ENCODE assay signal across 8 cellular contexts in the genomic region with DNA sequence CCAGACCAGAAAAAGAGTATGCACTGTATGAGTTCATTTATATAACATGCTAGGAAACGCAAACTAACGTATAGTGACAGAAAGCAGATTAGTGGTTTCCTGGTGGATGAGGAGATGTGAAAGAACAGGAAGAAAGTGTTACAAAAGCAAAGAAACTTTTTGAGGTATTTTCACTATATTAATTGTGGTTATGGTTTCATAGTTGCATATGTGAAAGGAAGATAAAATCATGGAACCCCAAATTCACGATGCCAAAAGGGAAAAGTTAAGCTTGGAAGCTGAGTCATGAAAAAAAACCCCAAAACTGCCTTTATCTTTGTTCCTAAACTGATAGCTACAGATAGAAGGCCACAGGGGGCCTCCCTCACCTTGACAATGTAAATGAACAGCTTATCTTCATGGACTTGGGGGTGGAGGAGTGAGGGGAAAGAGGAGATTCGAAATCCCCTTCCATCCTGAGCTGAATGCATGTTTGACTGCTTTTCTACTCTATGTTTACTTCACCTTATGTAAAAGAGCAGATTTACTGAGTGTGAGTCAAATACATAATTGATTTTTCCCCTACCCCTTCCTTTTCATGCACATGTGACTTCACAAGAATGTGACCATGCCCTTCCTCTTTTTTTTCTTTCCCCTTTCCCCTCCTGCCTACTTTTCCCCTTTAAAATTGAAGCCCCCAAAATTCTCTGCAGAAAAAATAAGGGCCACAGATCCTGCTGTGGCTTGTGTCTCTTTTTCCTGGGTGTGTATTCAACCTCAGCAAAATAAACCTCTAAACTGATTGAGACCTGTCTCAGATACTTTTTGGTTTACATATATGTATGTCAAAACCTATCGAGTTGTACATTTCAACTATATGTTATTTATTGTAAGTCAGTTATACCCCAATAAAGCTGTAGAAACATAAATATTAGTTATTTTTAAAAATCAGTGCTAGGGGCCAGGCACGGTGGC.
DNase-seq lines count a peak whose midpoint lies in the region; ATAC-seq and TF ChIP-seq lines count a peak whose summit lies in the region.
"Had no signal": no experiment of that assay in that cellular context is flagged by ENCODE, and none has a peak within 500 bp of the region (broad histone marks: within the 10 kb centered on the region; RNA-seq: fewer than 3 reads in every experiment).

No MANE protein-coding gene starts in this region.

- POLR2A ChIA-PET in activated CD8-positive, alpha-beta T cell treated with anti-CD3 and anti-CD28 coated beads for 36 hours (lab: Charles Lee) = interaction anchor here (0.7 to 1.0 kb wide), 3 partner anchors 15 to 401 kb away, joined by 3 read pairs; no protein-coding TSS in a partner anchor

- peaks cover 25% of the 10 kb centered on the region for H3K4me1 Mint-ChIP-seq in activated CD8-positive, alpha-beta T cell treated with anti-CD3 and anti-CD28 coated beads for 36 hours (ENCODE audit: low read depth)

- H3K4me1 ChIP-seq in HUES64 (ENCODE audit: insufficient read depth, low read length) (peaks cover 21% of the 10 kb centered on the region), left lung (peaks cover 0 to 7% of the 10 kb centered on the region in 2 donors)

- H3K36me3 ChIP-seq in HUES64 (ENCODE audit: insufficient read depth, low read length) (no peaks in the 10 kb centered on the region), left lung (no peaks in the 10 kb centered on the region)

- no peaks in the 10 kb centered on the region for H3K27me3 Mint-ChIP-seq in activated CD8-positive, alpha-beta T cell treated with anti-CD3 and anti-CD28 coated beads for 36 hours

- H3K27ac ChIP-seq in HUES64 (ENCODE audit: low read depth, low read length) (peak overlapping the region; percentile 83; the same call in 1 of the 2 replicates), left lung (no peak overlapping the region)

- ATAC-seq in GM19351 (IDR thresholded peaks at IDR 0.05; ENCODE audit: unreplicated experiment) = peak; percentile 43
- ATAC-seq in activated CD8-positive, alpha-beta T cell treated with anti-CD3 and anti-CD28 coated beads for 36 hours = peak; percentile 86
- ATAC-seq in HG03159 (IDR thresholded peaks at IDR 0.05; ENCODE audit: unreplicated experiment) = no peak
- no peak for ATAC-seq in left lung

- no peak for TF ChIP-seq CTCF in activated CD8-positive, alpha-beta T cell treated with anti-CD3 and anti-CD28 coated beads for 36 hours (IDR thresholded peaks at IDR 0.05)
- TF ChIP-seq CTCF in left lung (IDR thresholded peaks at IDR 0.05) = no peak

- peak overlapping the region; percentile 50 for H3K27ac Mint-ChIP-seq in activated CD8-positive, alpha-beta T cell treated with anti-CD3 and anti-CD28 coated beads for 36 hours

- no peak overlapping the region for H3K4me3 Mint-ChIP-seq in activated CD8-positive, alpha-beta T cell treated with anti-CD3 and anti-CD28 coated beads for 36 hours

- 50% methylated on average over 4 of the region's 6 CpGs for WGBS in HUES64

- DNase-seq in activated CD8-positive, alpha-beta T cell treated with anti-CD3 and anti-CD28 coated beads for 36 hours = peak; percentile 45
- DNase-seq in stimulated activated CD4-positive, alpha-beta T cell treated with anti-CD3 and anti-CD28 coated beads, Interleukin-1b, Interleukin-23, amount 100 ng/mL, for 48 hours = peak; percentile 49
- DNase-seq in GDM1 (lab: John Stamatoyannopoulos, UW) (no peak), left lung (no peak)
- DNase-seq: nucleus accumbens had no signal

- no peak overlapping the region for H3K4me3 ChIP-seq in HUES64 (ENCODE audit: low read length)
- no peak overlapping the region for H3K4me3 ChIP-seq in left lung

- no peaks in the 10 kb centered on the region for H3K9me3 Mint-ChIP-seq in activated CD8-positive, alpha-beta T cell treated with anti-CD3 and anti-CD28 coated beads for 36 hours

- no peaks in the 10 kb centered on the region for H3K36me3 Mint-ChIP-seq in activated CD8-positive, alpha-beta T cell treated with anti-CD3 and anti-CD28 coated beads for 36 hours (ENCODE audit: low read depth)

- CTCF ChIA-PET in activated CD8-positive, alpha-beta T cell treated with anti-CD3 and anti-CD28 coated beads for 36 hours (lab: Charles Lee) = interaction anchor here (1.1 to 2.4 kb wide), 5 partner anchors 13 to 171 kb away, joined by 3 to 10 read pairs (median 4); no protein-coding TSS in a partner anchor

- H3K9ac ChIP-seq in HUES64 (ENCODE audit: low read depth, low read length) = peak overlapping the region; percentile 1; the same call in 1 of the 2 replicates

- H3K9me3 ChIP-seq in HUES64 (ENCODE audit: insufficient read depth, low read depth, low read length) = no peaks in the 10 kb centered on the region
- H3K9me3 ChIP-seq in left lung = no peaks in the 10 kb centered on the region

- no peaks in the 10 kb centered on the region for H3K27me3 ChIP-seq in HUES64 (ENCODE audit: insufficient read depth, low read length)
- H3K27me3 ChIP-seq in left lung = no peaks in the 10 kb centered on the region

- intact Hi-C loops in activated CD8-positive, alpha-beta T cell treated with anti-CD3 and anti-CD28 coated beads for 36 hours (cut with micrococcal nuclease) = loop anchor here (1.0 to 5.0 kb wide), 2 partner anchors 59 to 157 kb away; no protein-coding TSS in a partner anchor
- intact Hi-C loops in left lung (cut with DNase I) = no loop called here

Comparison
In these comparisons a context has a peak if more than half of its experiments do, and no peak if none do; other contexts are left out.
1. ATAC-seq: peak in GM19351 (single experiment) and activated CD8-positive, alpha-beta T cell treated with anti-CD3 and anti-CD28 coated beads for 36 hours (single experiment); none in HG03159 (single experiment) and left lung (single experiment).
2. DNase-seq: peak in activated CD8-positive, alpha-beta T cell treated with anti-CD3 and anti-CD28 coated beads for 36 hours (single experiment) and stimulated activated CD4-positive, alpha-beta T cell treated with anti-CD3 and anti-CD28 coated beads, Interleukin-1b, Interleukin-23, amount 100 ng/mL, for 48 hours (single experiment); none in GDM1 (single experiment) and left lung (0 of 2).